Comparison of ENCODE assay signal across 9 cellular contexts in the genomic region with DNA sequence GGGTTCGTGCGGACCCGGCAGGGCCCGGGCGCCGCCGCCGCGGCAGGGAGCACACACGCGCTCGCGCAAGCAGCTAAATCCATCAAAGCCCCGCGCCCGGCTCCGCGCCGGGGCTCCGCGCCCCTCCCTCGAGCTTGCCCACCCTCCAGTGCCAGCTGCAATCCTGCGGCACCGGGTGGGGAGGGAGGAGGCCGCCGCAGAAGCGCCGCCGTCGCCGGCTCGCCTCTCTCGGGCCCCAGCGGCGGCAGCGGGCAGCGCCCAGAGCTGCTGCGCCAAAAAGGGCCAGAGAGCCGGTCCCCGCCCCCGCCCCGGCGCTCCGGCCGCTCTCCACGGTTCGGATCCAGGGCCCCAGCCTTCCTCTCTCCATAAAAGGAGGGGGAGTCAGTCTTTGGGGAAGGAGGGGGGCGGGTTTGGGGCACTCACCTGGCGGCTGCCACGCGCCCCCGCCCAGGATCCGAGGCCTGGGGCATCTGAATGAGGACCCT. TPM values are rescaled to one million over a fixed set of nuclear protein-coding genes. Genes with fewer than 3 reads are reported as not detected.
DNase-seq lines count a peak whose midpoint lies in the region; ATAC-seq and TF ChIP-seq lines count a peak whose summit lies in the region.
"Had no signal": no experiment of that assay in that cellular context is flagged by ENCODE, and none has a peak within 500 bp of the region (broad histone marks: within the 10 kb centered on the region; RNA-seq: fewer than 3 reads in every experiment).

No MANE protein-coding gene starts in this region.

- H3K36me3 ChIP-seq in WERI-Rb-1: no peaks in the 10 kb centered on the region

- H3K27ac Mint-ChIP-seq in nephron: no peak overlapping the region

- H3K36me3 Mint-ChIP-seq in nephron (ENCODE audit: low read depth): no peaks in the 10 kb centered on the region

- H3K27ac ChIP-seq in HL-60 (replicated peaks) (no peak overlapping the region), WERI-Rb-1 (no peak overlapping the region)
- H3K27ac ChIP-seq: SK-N-MC had no signal

- TF ChIP-seq CTCF in HL-60 (IDR thresholded peaks at IDR 0.05; ENCODE audit: insufficient read depth, low read length) (no peak), WERI-Rb-1 (IDR thresholded peaks at IDR 0.05; ENCODE audit: low read depth, low read length) (0 out of 2 replicates have a peak, but pooled peaks have one; percentile 14), fibroblast of villous mesenchyme (IDR thresholded peaks at IDR 0.05; ENCODE audit: insufficient read depth, low read depth, low read length) (peak; percentile 19), nephron (IDR thresholded peaks at IDR 0.05; ENCODE audit: unreplicated experiment in 3 of 3) (peak in 1 of 3 experiments; percentile 24)

- H3K9me3 ChIP-seq in WERI-Rb-1 (ENCODE audit: severe bottlenecking): no peaks in the 10 kb centered on the region

- DNase-seq in DMS 273 (lab: John Stamatoyannopoulos, UW; ENCODE audit: unreplicated experiment) (peak; percentile 92), HL-60 (ENCODE audit: low read depth in 1 of 2, low spot score in 1 of 2) (peak in 1 of 2 experiments; percentile 7), WERI-Rb-1 (no peak), fibroblast of villous mesenchyme (ENCODE audit: low read depth) (peak; percentile 68)

- no peaks in the 10 kb centered on the region for H3K9me3 Mint-ChIP-seq in nephron

- H3K4me3 Mint-ChIP-seq in nephron: peak overlapping the region in 2 of 3 experiments; percentile 38 to 50

- ATAC-seq in GM18861 (IDR thresholded peaks at IDR 0.05; ENCODE audit: unreplicated experiment) (no peak), GM18502 (IDR thresholded peaks at IDR 0.05; ENCODE audit: poor library complexity, unreplicated experiment) (no peak), HG03432 (IDR thresholded peaks at IDR 0.05; ENCODE audit: unreplicated experiment) (no peak)

- H3K27me3 Mint-ChIP-seq in nephron (ENCODE audit: low read depth): peaks cover 51% of the 10 kb centered on the region

- peaks cover 69% of the 10 kb centered on the region for H3K27me3 ChIP-seq in HL-60 (ENCODE audit: insufficient read depth, poor library complexity, severe bottlenecking)
- H3K27me3 ChIP-seq in WERI-Rb-1 (ENCODE audit: insufficient read depth, low read depth, severe bottlenecking): peaks cover 68% of the 10 kb centered on the region

- peak overlapping the region; percentile 31 for H3K4me3 ChIP-seq in HL-60 (replicated peaks; ENCODE audit: insufficient read depth, low read length)
- H3K4me3 ChIP-seq in WERI-Rb-1 (ENCODE audit: low read depth, low read length): peak overlapping the region; percentile 23
- H3K4me3 ChIP-seq in fibroblast of villous mesenchyme (ENCODE audit: low read depth, low read length): peak overlapping the region; percentile 57

- H3K4me1 Mint-ChIP-seq in nephron: peaks cover 18% of the 10 kb centered on the region

RNA-seq across cellular contexts. Expression of a gene that starts 0.4 kb away (rescaled TPM):
- 43.2 and 86.7 TPM in 2 replicates for total RNA-seq in fibroblast of villous mesenchyme
